In genomic region chr2:10078704-10079191, GRCh38 we compare ENCODE assay signal across 8 cellular contexts. TPM values are rescaled to one million over a fixed set of nuclear protein-coding genes. Genes with fewer than 3 reads are reported as not detected.
A peak's percentile ranks its signal among the peaks of the same experiment; 100 is the strongest.
DNase-seq lines count a peak whose midpoint lies in the region; ATAC-seq and TF ChIP-seq lines count a peak whose summit lies in the region.

No MANE protein-coding gene starts in this region.

- 48% methylated on average over 8 of the region's 8 CpGs for WGBS in sigmoid colon, 2 donors

- H3K4me3 ChIP-seq in sigmoid colon, result peak overlapping the region; percentile 45 to 83 (median 68)

- no peaks in the 10 kb centered on the region for H3K36me3 ChIP-seq in sigmoid colon

- POLR2A ChIA-PET in activated CD8-positive, alpha-beta T cell treated with anti-CD3 and anti-CD28 coated beads, Interleukin-2, amount 10 ng/mL, durations not matched to agents 7 days and 5 days (lab: Charles Lee), result interaction anchor here (0.6 to 2.2 kb wide), 4 partner anchors 44 to 122 kb away, joined by 3 to 8 read pairs (median 4); no protein-coding TSS in a partner anchor

- peaks cover 0 to 38% (median 34%) of the 10 kb centered on the region in 4 donors for H3K4me1 ChIP-seq in sigmoid colon

- intact Hi-C loops in left ventricle myocardium superior (cut with micrococcal nuclease) (no loop called here), sigmoid colon (cut with DNase I) (no loop called here)

- no peaks in the 10 kb centered on the region for H3K9me3 Mint-ChIP-seq in activated CD8-positive, alpha-beta T cell treated with anti-CD3 and anti-CD28 coated beads, Interleukin-2, amount 10 ng/mL, durations not matched to agents 7 days and 5 days (ENCODE audit: insufficient read depth)
- H3K9me3 Mint-ChIP-seq in activated CD8-positive, alpha-beta memory T cell treated with anti-CD3 and anti-CD28 coated beads, Interleukin-2, amount 10 ng/mL, durations not matched to agents 7 days and 5 days (ENCODE audit: low read depth), result no peaks in the 10 kb centered on the region

- no peak for TF ChIP-seq POLR2A in sigmoid colon (IDR thresholded peaks at IDR 0.05)

- ATAC-seq in activated CD8-positive, alpha-beta T cell treated with anti-CD3 and anti-CD28 coated beads, Interleukin-2, amount 10 ng/mL, durations not matched to agents 7 days and 5 days, result peak; percentile 2
- ATAC-seq in left ventricle myocardium superior (peak; percentile 60), GM19035 (IDR thresholded peaks at IDR 0.05; ENCODE audit: unreplicated experiment) (no peak)
- ATAC-seq in activated CD8-positive, alpha-beta memory T cell treated with anti-CD3 and anti-CD28 coated beads, Interleukin-2, amount 10 ng/mL, durations not matched to agents 7 days and 5 days, result no peak

- H3K4me1 Mint-ChIP-seq in activated CD8-positive, alpha-beta T cell treated with anti-CD3 and anti-CD28 coated beads, Interleukin-2, amount 10 ng/mL, durations not matched to agents 7 days and 5 days (ENCODE audit: low read depth), result peaks cover 31% of the 10 kb centered on the region
- H3K4me1 Mint-ChIP-seq in activated CD8-positive, alpha-beta memory T cell treated with anti-CD3 and anti-CD28 coated beads, Interleukin-2, amount 10 ng/mL, durations not matched to agents 7 days and 5 days, result peaks cover 16% of the 10 kb centered on the region

- peaks cover 0 to 2% (median 0%) of the 10 kb centered on the region in 3 donors for H3K27me3 ChIP-seq in sigmoid colon

- no peaks in the 10 kb centered on the region for H3K36me3 Mint-ChIP-seq in activated CD8-positive, alpha-beta T cell treated with anti-CD3 and anti-CD28 coated beads, Interleukin-2, amount 10 ng/mL, durations not matched to agents 7 days and 5 days (ENCODE audit: low read depth)
- no peaks in the 10 kb centered on the region for H3K36me3 Mint-ChIP-seq in activated CD8-positive, alpha-beta memory T cell treated with anti-CD3 and anti-CD28 coated beads, Interleukin-2, amount 10 ng/mL, durations not matched to agents 7 days and 5 days

- CTCF ChIA-PET in activated CD8-positive, alpha-beta T cell treated with anti-CD3 and anti-CD28 coated beads, Interleukin-2, amount 10 ng/mL, durations not matched to agents 7 days and 5 days (lab: Charles Lee), result interaction anchor here (1.0 to 5.7 kb wide), 11 partner anchors 10 to 357 kb away, joined by 3 to 19 read pairs (median 4); no protein-coding TSS in a partner anchor
- CTCF ChIA-PET in activated CD8-positive, alpha-beta memory T cell treated with anti-CD3 and anti-CD28 coated beads, Interleukin-2, amount 10 ng/mL, durations not matched to agents 7 days and 5 days (lab: Charles Lee), result interaction anchor here (0.7 to 4.5 kb wide), 8 partner anchors 11 to 356 kb away, joined by 3 to 29 read pairs (median 4); no protein-coding TSS in a partner anchor

- no peak for TF ChIP-seq EP300 in sigmoid colon (IDR thresholded peaks at IDR 0.05)

- no peaks in the 10 kb centered on the region for H3K9me3 ChIP-seq in sigmoid colon

- peak overlapping the region; percentile 73 for H3K4me3 Mint-ChIP-seq in activated CD8-positive, alpha-beta T cell treated with anti-CD3 and anti-CD28 coated beads, Interleukin-2, amount 10 ng/mL, durations not matched to agents 7 days and 5 days
- H3K4me3 Mint-ChIP-seq in activated CD8-positive, alpha-beta memory T cell treated with anti-CD3 and anti-CD28 coated beads, Interleukin-2, amount 10 ng/mL, durations not matched to agents 7 days and 5 days, result no peak overlapping the region

- peak overlapping the region; percentile 92 to 97 (median 94) for H3K27ac ChIP-seq in sigmoid colon

- DNase-seq in GM04504 (ENCODE audit: low read depth) (peak; percentile 31), left ventricle myocardium superior (no peak), sigmoid colon (no peak), OCI-M2 (lab: John Stamatoyannopoulos, UW; ENCODE audit: unreplicated experiment) (no peak), HK-2 (ENCODE audit: unreplicated experiment) (no peak)
- DNase-seq in activated CD8-positive, alpha-beta T cell treated with anti-CD3 and anti-CD28 coated beads, Interleukin-2, amount 10 ng/mL, durations not matched to agents 7 days and 5 days, result no peak
- DNase-seq in activated CD8-positive, alpha-beta memory T cell treated with anti-CD3 and anti-CD28 coated beads, Interleukin-2, amount 10 ng/mL, durations not matched to agents 7 days and 5 days, result no peak

- no peak for TF ChIP-seq CTCF in sigmoid colon (IDR thresholded peaks at IDR 0.05)

- no peak overlapping the region for H3K27ac Mint-ChIP-seq in activated CD8-positive, alpha-beta T cell treated with anti-CD3 and anti-CD28 coated beads, Interleukin-2, amount 10 ng/mL, durations not matched to agents 7 days and 5 days
- H3K27ac Mint-ChIP-seq in activated CD8-positive, alpha-beta memory T cell treated with anti-CD3 and anti-CD28 coated beads, Interleukin-2, amount 10 ng/mL, durations not matched to agents 7 days and 5 days, result no peak overlapping the region

- H3K27me3 Mint-ChIP-seq in activated CD8-positive, alpha-beta T cell treated with anti-CD3 and anti-CD28 coated beads, Interleukin-2, amount 10 ng/mL, durations not matched to agents 7 days and 5 days (ENCODE audit: low read depth), result peaks cover 64% of the 10 kb centered on the region
- H3K27me3 Mint-ChIP-seq in activated CD8-positive, alpha-beta memory T cell treated with anti-CD3 and anti-CD28 coated beads, Interleukin-2, amount 10 ng/mL, durations not matched to agents 7 days and 5 days, result peaks cover 81% of the 10 kb centered on the region

RNA-seq across cellular contexts. Expression of gene CYS1, which starts 1.5 kb away (rescaled TPM):
- total RNA-seq in activated CD8-positive, alpha-beta T cell treated with anti-CD3 and anti-CD28 coated beads, Interleukin-2, amount 10 ng/mL, durations not matched to agents 7 days and 5 days, result 1 to 10 TPM in 1 of 2 experiments, under 1 TPM in 1; 0.50 to 1.1 TPM
- total RNA-seq in left ventricle myocardium superior, result 3.0 TPM
- total RNA-seq in sigmoid colon, result 10 to 100 TPM in 2 of 4 donors, 1 to 10 TPM in 2; 7.5 to 24.6 (median 9.6) TPM
- polyA plus RNA-seq in sigmoid colon, result 1 to 10 TPM in 1 of 3 donors, under 1 TPM in 2; 0.46 to 1.8 (median 0.83) TPM
- total RNA-seq in activated CD8-positive, alpha-beta memory T cell treated with anti-CD3 and anti-CD28 coated beads, Interleukin-2, amount 10 ng/mL, durations not matched to agents 7 days and 5 days, result under 1 TPM in 1 of 2 experiments, not detected in 1; 0.75 TPM

RNA-seq across cellular contexts. Expression of gene KLF11, which starts 35.4 kb away (rescaled TPM):
- 1 to 10 TPM; 6.8 to 9.2 TPM for total RNA-seq in activated CD8-positive, alpha-beta T cell treated with anti-CD3 and anti-CD28 coated beads, Interleukin-2, amount 10 ng/mL, durations not matched to agents 7 days and 5 days
- total RNA-seq in left ventricle myocardium superior (25.8 TPM), sigmoid colon (10 to 100 TPM; 18.5 to 41.3 (median 29.7) TPM)
- 1 to 10 TPM; 3.9 to 7.2 (median 5.8) TPM for polyA plus RNA-seq in sigmoid colon
- total RNA-seq in activated CD8-positive, alpha-beta memory T cell treated with anti-CD3 and anti-CD28 coated beads, Interleukin-2, amount 10 ng/mL, durations not matched to agents 7 days and 5 days, result 10 to 100 TPM; 10.4 to 11.0 TPM

RNA-seq across cellular contexts. Expression of gene RRM2, which starts 43.8 kb away (rescaled TPM):
- 100 to 1,000 TPM; 571 to 604 TPM for total RNA-seq in activated CD8-positive, alpha-beta T cell treated with anti-CD3 and anti-CD28 coated beads, Interleukin-2, amount 10 ng/mL, durations not matched to agents 7 days and 5 days
- total RNA-seq in left ventricle myocardium superior (1.3 TPM), sigmoid colon (1 to 10 TPM in 2 of 4 donors, under 1 TPM in 1, not detected in 1; 0.16 to 4.3 (median 2.7) TPM)
- 10 to 100 TPM in 2 of 3 donors, 1 to 10 TPM in 1; 9.6 to 65.8 (median 32.6) TPM for polyA plus RNA-seq in sigmoid colon
- total RNA-seq in activated CD8-positive, alpha-beta memory T cell treated with anti-CD3 and anti-CD28 coated beads, Interleukin-2, amount 10 ng/mL, durations not matched to agents 7 days and 5 days, result 100 to 1,000 TPM; 506 to 648 TPM

Comparison
In these comparisons a context has a peak if more than half of its experiments do, and no peak if none do; other contexts are left out.
1. ATAC-seq: peak in activated CD8-positive, alpha-beta T cell treated with anti-CD3 and anti-CD28 coated beads, Interleukin-2, amount 10 ng/mL, durations not matched to agents 7 days and 5 days (single experiment) and left ventricle myocardium superior (single experiment); none in activated CD8-positive, alpha-beta memory T cell treated with anti-CD3 and anti-CD28 coated beads, Interleukin-2, amount 10 ng/mL, durations not matched to agents 7 days and 5 days (single experiment) and GM19035 (single experiment).
2. RNA of gene RRM2, which starts 43.8 kb away (total RNA-seq): 506 to 648 TPM in activated CD8-positive, alpha-beta memory T cell treated with anti-CD3 and anti-CD28 coated beads, Interleukin-2, amount 10 ng/mL, durations not matched to agents 7 days and 5 days and 571 to 604 TPM in activated CD8-positive, alpha-beta T cell treated with anti-CD3 and anti-CD28 coated beads, Interleukin-2, amount 10 ng/mL, durations not matched to agents 7 days and 5 days; 0.16 to 4.3 TPM in sigmoid colon and 1.3 TPM in left ventricle myocardium superior (single experiment); every median in the first group is over 10 times any median in the second.